In genomic region chr10:92538231-92538958, GRCh38 we compare ENCODE assay signal across 25 cellular contexts. TPM values are rescaled to one million over a fixed set of nuclear protein-coding genes. Genes with fewer than 3 reads are reported as not detected.
A peak's percentile ranks its signal among the peaks of the same experiment; 100 is the strongest.
DNase-seq lines count a peak whose midpoint lies in the region; ATAC-seq, FAIRE-seq and TF ChIP-seq lines count a peak whose summit lies in the region.
"Had no signal": no experiment of that assay in that cellular context is flagged by ENCODE, and none has a peak within 500 bp of the region (broad histone marks: within the 10 kb centered on the region; RNA-seq: fewer than 3 reads in every experiment).

No MANE protein-coding gene starts in this region.

- SMC1A ChIA-PET in GM12878 (lab: Charles Lee; ENCODE audit: uncharacterized antibody, unreplicated experiment) = no interaction called here

- RAD21 ChIA-PET in GM12878 (lab: Charles Lee; ENCODE audit: unreplicated experiment) = no interaction called here

- POLR2A ChIA-PET in HepG2 (lab: Yijun Ruan, JAX) (no interaction called here), GM12878 (lab: Charles Lee) (no interaction called here)

- H3K36me3 ChIP-seq in liver (ENCODE audit: control insufficient read depth in 4 of 4, insufficient read depth in 3 of 4, low read depth in 1 of 4, low read length in 3 of 4) (peaks cover 0 to 14% (median 8%) of the 10 kb centered on the region in 4 donors), HepG2 (replicated peaks in 1 of 2; ENCODE audit: control insufficient read depth in 1 of 2, insufficient read depth in 2 of 2, low read length in 2 of 2) (peaks cover 0 to 14% of the 10 kb centered on the region in 2 experiments; a peak in 4 of 5 replicates), GM12878 (ENCODE audit: control insufficient read depth in 2 of 2, insufficient read depth in 2 of 2, low read length in 1 of 2) (peaks cover 0 to 4% of the 10 kb centered on the region in 2 experiments; a peak in 1 of 4 replicates), upper lobe of right lung (peaks cover 28% of the 10 kb centered on the region), ascending aorta (peaks cover 19 to 30% of the 10 kb centered on the region in 2 donors)

- TF ChIP-seq CTCF in liver (IDR thresholded peaks at IDR 0.05; ENCODE audit: low read depth, low read length, missing input control) = no peak
- TF ChIP-seq CTCF in HepG2 (CRISPR knock-in tag; IDR thresholded peaks at IDR 0.05) = no peak
- TF ChIP-seq CTCF in GM12878 (IDR thresholded peaks at IDR 0.05 in 2 of 3, conservative IDR thresholded peaks at IDR 0.05 in 1 of 3; ENCODE audit: control insufficient read depth in 2 of 3, extremely low read depth in 1 of 3, insufficient read depth in 1 of 3, low read depth in 3 of 3, low read length in 3 of 3) = no peak
- TF ChIP-seq CTCF in upper lobe of right lung (IDR thresholded peaks at IDR 0.05) = no peak
- no peak for TF ChIP-seq CTCF in ascending aorta (IDR thresholded peaks at IDR 0.05)

- H3K27me3 ChIP-seq in liver (ENCODE audit: control insufficient read depth in 4 of 4, insufficient read depth in 4 of 4, low read length in 3 of 4) = no peaks in the 10 kb centered on the region
- H3K27me3 ChIP-seq in HepG2 (ENCODE audit: control insufficient read depth in 1 of 2, insufficient read depth in 2 of 2, low read length in 2 of 2) = no peaks in the 10 kb centered on the region
- H3K27me3 ChIP-seq in GM12878 (replicated peaks in 1 of 2; ENCODE audit: control insufficient read depth in 2 of 2, insufficient read depth in 2 of 2, low read length in 1 of 2) = no peaks in the 10 kb centered on the region
- no peaks in the 10 kb centered on the region for H3K27me3 ChIP-seq in upper lobe of right lung
- H3K27me3 ChIP-seq in ascending aorta = no peaks in the 10 kb centered on the region
- H3K27me3 ChIP-seq: heart left ventricle, neutrophil had no signal

- in situ Hi-C loops in HepG2 (cut with HindIII; ENCODE audit: extremely low pct_ligation_motif_present, low pct_unique_long_range_greater_than_20kb) (no loop called here), GM12878 (cut with MboI) (no loop called here)

- BruUV-seq in HepG2 (replicated peaks; lab: Mats Ljungman, UMichigan) (no TSS peak), GM12878 (replicated peaks; lab: Mats Ljungman, UMichigan) (no TSS peak)

- intact Hi-C loops in HepG2 (cut with micrococcal nuclease; ENCODE audit: unreplicated experiment) = no loop called here
- intact Hi-C loops in GM12878 (cut with micrococcal nuclease; ENCODE audit: unreplicated experiment) = no loop called here
- intact Hi-C loops in upper lobe of right lung (cut with DNase I) = no loop called here
- intact Hi-C loops in ascending aorta (cut with DNase I) = no loop called here

- TF ChIP-seq POLR2A in HepG2 (IDR thresholded peaks at IDR 0.05; ENCODE audit: insufficient read depth in 1 of 2, low read depth in 2 of 2, low read length in 2 of 2) = no peak
- no peak for TF ChIP-seq POLR2A in GM12878 (IDR thresholded peaks at IDR 0.05; ENCODE audit: low read depth, low read length)

- FAIRE-seq in HepG2 (lab: Jason Lieb, UNC) = no peak
- FAIRE-seq in GM12878 (lab: Jason Lieb, UNC) = no peak
- FAIRE-seq: GM12892 had no signal

- 27% methylated on average over 4 of the region's 4 CpGs for WGBS in liver
- WGBS in HepG2 (ENCODE audit: low lambda C conversion rate) = 96% methylated on average over 4 of the region's 4 CpGs
- WGBS in GM12878 (ENCODE audit: insufficient coverage, insufficient replicate concordance, low lambda C conversion rate, missing lambda C conversion rate) = 94% methylated on average over 4 of the region's 4 CpGs

- TF ChIP-seq EP300 in HepG2 (IDR thresholded peaks at IDR 0.05; ENCODE audit: low read depth in 2 of 2, low read length in 2 of 2) = no peak
- no peak for TF ChIP-seq EP300 in HepG2 (CRISPR knock-in tag; IDR thresholded peaks at IDR 0.05; ENCODE audit: borderline replicate concordance)
- TF ChIP-seq EP300 in GM12878 (IDR thresholded peaks at IDR 0.05; ENCODE audit: borderline replicate concordance in 1 of 2, control insufficient read depth in 1 of 2, low read depth in 2 of 2, low read length in 2 of 2) = no peak

- H3K4me2 ChIP-seq in HepG2 (ENCODE audit: low read depth, low read length) (no peak overlapping the region), GM12878 (ENCODE audit: control insufficient read depth, insufficient read depth) (no peak overlapping the region)
- H3K4me2 ChIP-seq: smooth muscle cell had no signal

- H3K79me2 ChIP-seq in HepG2 (ENCODE audit: insufficient read depth, low read length) (peaks cover 10% of the 10 kb centered on the region), GM12878 (ENCODE audit: control insufficient read depth, insufficient read depth, low read length) (peaks cover 2% of the 10 kb centered on the region; the same call in 1 of the 2 replicates)

- TF ChIP-seq RAD21 in liver (IDR thresholded peaks at IDR 0.05) (no peak), HepG2 (CRISPR knock-in tag; IDR thresholded peaks at IDR 0.05) (no peak), GM12878 (IDR thresholded peaks at IDR 0.05; ENCODE audit: insufficient read depth, low read depth, low read length) (no peak)

- ATAC-seq in HepG2 (no peak), GM12878 (peak; percentile 57), left lobe of liver (peak; percentile 73), upper lobe of right lung (no peak)
- ATAC-seq: activated T-cell treated with anti-CD3 and anti-CD28 coated beads, Interleukin-2, amount 50 U/mL, for 4 hours had no signal

- H3K4me3 ChIP-seq in liver (ENCODE audit: low read depth in 1 of 3, low read length in 3 of 3) = peak overlapping the region in 1 of 3 donors; percentile 25
- H3K4me3 ChIP-seq in HepG2 (replicated peaks in 1 of 3; ENCODE audit: insufficient read depth in 1 of 3, low read depth in 2 of 3, low read length in 3 of 3) = no peak overlapping the region
- no peak overlapping the region for H3K4me3 ChIP-seq in GM12878
- no peak overlapping the region for H3K4me3 ChIP-seq in upper lobe of right lung
- H3K4me3 ChIP-seq in ascending aorta = no peak overlapping the region
- H3K4me3 ChIP-seq: heart left ventricle, smooth muscle cell had no signal

- CTCF ChIA-PET in HepG2 (lab: Yijun Ruan, JAX; ENCODE audit: low intra/inter-chr PET ratio, low total read pairs) (no interaction called here), GM12878 (lab: Yijun Ruan, JAX) (no interaction called here)

- no peaks in the 10 kb centered on the region for H4K20me1 ChIP-seq in HepG2 (ENCODE audit: insufficient read depth, low read length)
- H4K20me1 ChIP-seq in GM12878 (ENCODE audit: control insufficient read depth, insufficient read depth) = no peaks in the 10 kb centered on the region

- H3K27ac ChIP-seq in liver (ENCODE audit: low read depth in 1 of 2, low read length in 2 of 2) (peak overlapping the region; percentile 47 to 61), HepG2 (ENCODE audit: extremely low read length, insufficient read depth, low read length) (no peak overlapping the region), GM12878 (ENCODE audit: control insufficient read depth, insufficient read depth) (no peak overlapping the region), upper lobe of right lung (no peak overlapping the region), ascending aorta (no peak overlapping the region)
- H3K27ac ChIP-seq: heart left ventricle, neutrophil had no signal

- no peak for DNase-seq in HepG2 (ENCODE audit: low spot score)
- no peak for DNase-seq in GM12878 (ENCODE audit: low read depth, low spot score)
- DNase-seq in left lobe of liver (ENCODE audit: low spot score) = no peak
- DNase-seq in DMS114 treated with DMSO at 0.1 percent for 48 hours (lab: John Stamatoyannopoulos, UW; ENCODE audit: unreplicated experiment) = no peak
- DNase-seq in upper lobe of right lung = no peak
- DNase-seq in SKM-1 (lab: John Stamatoyannopoulos, UW; ENCODE audit: unreplicated experiment) = no peak
- DNase-seq in ascending aorta (ENCODE audit: low spot score in 2 of 2) = no peak
- DNase-seq: activated CD4-positive, alpha-beta T cell treated with anti-CD3 and anti-CD28 coated beads for 1 hour; activated naive CD4-positive, alpha-beta T cell treated with anti-CD3 and anti-CD28 coated beads for 36 hours; activated T-cell treated with anti-CD3 and anti-CD28 coated beads, Interleukin-2, amount 50 U/mL, for 4 hours; amygdala; Caco-2; DMS79 treated with DMSO at 0.1 percent for 48 hours; H9; heart left ventricle; mesendoderm; NCI-H1105; NCI-H2081; NCI-H82; stimulated activated CD4-positive, alpha-beta T cell treated with anti-CD3 and anti-CD28 coated beads, Interleukin-2, amount 100 ng/mL, for 24 hours; substantia nigra had no signal

- H3K4me1 ChIP-seq in liver (ENCODE audit: control insufficient read depth in 4 of 4, insufficient read depth in 4 of 4, low read length in 3 of 4) = peaks cover 0 to 12% (median 6%) of the 10 kb centered on the region in 4 donors
- no peaks in the 10 kb centered on the region for H3K4me1 ChIP-seq in HepG2 (ENCODE audit: insufficient read depth, low read length)
- peaks cover 3% of the 10 kb centered on the region; the same call in 1 of the 2 replicates for H3K4me1 ChIP-seq in GM12878 (ENCODE audit: control insufficient read depth, insufficient read depth, low read length)
- H3K4me1 ChIP-seq in upper lobe of right lung = no peaks in the 10 kb centered on the region
- H3K4me1 ChIP-seq in ascending aorta = no peaks in the 10 kb centered on the region
- H3K4me1 ChIP-seq: Caco-2 had no signal

- H3K9ac ChIP-seq in liver (ENCODE audit: low read depth in 1 of 2, low read length in 2 of 2) = peak overlapping the region; percentile 27 to 59
- H3K9ac ChIP-seq in HepG2 (ENCODE audit: insufficient read depth, low read depth, low read length) = no peak overlapping the region
- no peak overlapping the region for H3K9ac ChIP-seq in GM12878 (ENCODE audit: control insufficient read depth, insufficient read depth, low read length)

- H3K9me3 ChIP-seq in liver (ENCODE audit: control insufficient read depth in 4 of 4, low read length in 3 of 4) (no peaks in the 10 kb centered on the region), HepG2 (ENCODE audit: low read length) (no peaks in the 10 kb centered on the region), GM12878 (replicated peaks; ENCODE audit: control insufficient read depth, insufficient read depth, low read length) (no peaks in the 10 kb centered on the region), upper lobe of right lung (no peaks in the 10 kb centered on the region), ascending aorta (no peaks in the 10 kb centered on the region)
- H3K9me3 ChIP-seq: Caco-2, heart left ventricle, neutrophil had no signal

- H2AFZ ChIP-seq in HepG2 (ENCODE audit: low read length) (no peak overlapping the region), GM12878 (ENCODE audit: control insufficient read depth, low read depth, low read length) (no peak overlapping the region)

RNA-seq across cellular contexts. Expression of gene IDE, which starts 35.5 kb away (rescaled TPM):
- 10 to 100 TPM; 17.7 to 31.3 TPM for total RNA-seq in liver
- 10 to 100 TPM in 1 of 2 donors, 1 to 10 TPM in 1; 9.4 to 12.8 TPM for polyA plus RNA-seq in liver
- 52.1 and 94.3 TPM in 2 replicates for total RNA-seq in HepG2 (2016; rRNA removed; fragmentation: Illumina TruSeq; extraction: Trizol)
- 11.5 and 14.5 TPM in 2 replicates for total RNA-seq in HepG2 (2016; cell fraction: cytosol; rRNA removed; fragmentation: Illumina TruSeq; extraction: Trizol; ENCODE audit: low read depth)
- total RNA-seq in HepG2 (2016; cell fraction: insoluble cytoplasmic fraction; rRNA removed; fragmentation: Illumina TruSeq; extraction: Trizol) = 52.6 and 85.1 TPM in 2 replicates
- total RNA-seq in HepG2 (2016; cell fraction: membrane; rRNA removed; fragmentation: Illumina TruSeq; extraction: Trizol) = 15.4 and 18.2 TPM in 2 replicates
- total RNA-seq in HepG2 (2016; cell fraction: nucleus; rRNA removed; fragmentation: Illumina TruSeq; extraction: Trizol) = 41.2 and 45.5 TPM in 2 replicates
- polyA plus RNA-seq in HepG2 (2011; rRNA removed) = 13.0 and 16.1 TPM in 2 replicates
- 5.1 and 6.8 TPM in 2 replicates for polyA plus RNA-seq in HepG2 (2011; cell fraction: cytosol; rRNA removed)
- 10.7 and 12.6 TPM in 2 replicates for polyA plus RNA-seq in HepG2 (2011; cell fraction: nucleus; rRNA removed)
- 12.6 TPM in 2 replicates for polyA plus RNA-seq in HepG2 (2012)
- polyA plus RNA-seq in HepG2 (2016; cell fraction: cytosol; fragmentation: Illumina TruSeq; extraction: Trizol; ENCODE audit: low read depth) = 1.8 and 2.2 TPM in 2 replicates
- 39.2 and 41.0 TPM in 2 replicates for polyA plus RNA-seq in HepG2 (2016; cell fraction: insoluble cytoplasmic fraction; fragmentation: Illumina TruSeq; extraction: Trizol; ENCODE audit: low read depth)
- 7.3 and 7.4 TPM in 2 replicates for polyA plus RNA-seq in HepG2 (2016; cell fraction: membrane; fragmentation: Illumina TruSeq; extraction: Trizol; ENCODE audit: low read depth)
- 26.7 and 30.2 TPM in 2 replicates for polyA plus RNA-seq in HepG2 (2016; cell fraction: nucleus; fragmentation: Illumina TruSeq; extraction: Trizol; ENCODE audit: insufficient read depth, low read depth)
- polyA minus RNA-seq in HepG2 (2011; rRNA and poly(A)+ RNA removed; ENCODE audit: low replicate concordance) = 22.9 and 67.2 TPM in 2 replicates
- 20.7 and 20.8 TPM in 2 replicates for polyA minus RNA-seq in HepG2 (2011; cell fraction: cytosol; rRNA and poly(A)+ RNA removed)
- polyA minus RNA-seq in HepG2 (2011; cell fraction: nucleus; rRNA and poly(A)+ RNA removed) = 33.0 and 34.4 TPM in 2 replicates
- total RNA-seq in GM12878 (2013; cell fraction: nucleolus; rRNA removed) = 58.3 and 58.9 TPM in 2 replicates
- 33.4 and 38.4 TPM in 2 replicates for total RNA-seq in GM12878 (2014; rRNA removed)
- 42.8 and 46.2 TPM in 2 replicates for total RNA-seq in GM12878 (2014; rRNA removed; fragmentation: Illumina TruSeq; extraction: Trizol)
- total RNA-seq in GM12878 (2021) = 45.4 and 51.9 TPM in 2 replicates
- 8.2 TPM for polyA plus RNA-seq in GM12878 (2011; ENCODE audit: low read depth)
- 30.4 and 38.3 TPM in 2 replicates for polyA plus RNA-seq in GM12878 (2011; rRNA removed)
- polyA plus RNA-seq in GM12878 (2011; cell fraction: cytosol; rRNA removed) = 14.4 and 15.8 TPM in 2 replicates
- 27.5 and 33.5 TPM in 2 replicates for polyA plus RNA-seq in GM12878 (2011; cell fraction: nucleus; rRNA removed)
- polyA plus RNA-seq in GM12878 (2012) = 9.0 and 12.8 TPM in 2 replicates
- polyA plus RNA-seq in GM12878 (2014; fragmentation: Illumina TruSeq; extraction: Trizol) = 33.8 and 42.2 TPM in 2 replicates
- 10 to 100 TPM; 11.6 to 13.1 TPM for polyA plus RNA-seq in GM12878 (2014; fragmentation: Nextera tagmentation; extraction: Ambion mirVana)
- polyA plus RNA-seq in GM12878 (2014; rRNA removed) = 15.4 and 19.1 TPM in 2 replicates
- 10 to 100 TPM; 53.4 to 54.5 TPM for polyA plus RNA-seq in GM12878 (2016; fragmentation: Nextera tagmentation; extraction: Ambion mirVana)
- polyA minus RNA-seq in GM12878 (2011; rRNA and poly(A)+ RNA removed) = 46.4 and 81.8 TPM in 2 replicates
- 16.0 and 28.6 TPM in 2 replicates for polyA minus RNA-seq in GM12878 (2011; cell fraction: cytosol; rRNA and poly(A)+ RNA removed)
- polyA minus RNA-seq in GM12878 (2011; cell fraction: nucleus; rRNA and poly(A)+ RNA removed) = 16.0 and 21.8 TPM in 2 replicates
- 26.9 TPM for total RNA-seq in left lobe of liver
- 35.2 TPM for total RNA-seq in upper lobe of right lung
- total RNA-seq in ascending aorta = 22.7 TPM

RNA-seq across cellular contexts. Expression of gene KIF11, which starts 54.5 kb away (rescaled TPM):
- total RNA-seq in liver (10 to 100 TPM in 1 of 2 donors, under 1 TPM in 1; 0.25 to 29.2 TPM), HepG2 (2016; rRNA removed; fragmentation: Illumina TruSeq; extraction: Trizol) (38.4 and 62.8 TPM in 2 replicates), GM12878 (2014; rRNA removed) (40.3 and 50.5 TPM in 2 replicates), GM12878 (2014; rRNA removed; fragmentation: Illumina TruSeq; extraction: Trizol) (76.8 and 79.8 TPM in 2 replicates), GM12878 (2021) (41.4 and 43.6 TPM in 2 replicates), left lobe of liver (0.38 TPM), upper lobe of right lung (0.93 TPM), ascending aorta (not detected)
- polyA plus RNA-seq in liver (under 1 TPM; 0.32 to 0.84 TPM), HepG2 (2011; rRNA removed) (4.4 and 8.7 TPM in 2 replicates), GM12878 (2011; rRNA removed) (33.4 and 63.3 TPM in 2 replicates), GM12878 (2014; fragmentation: Illumina TruSeq; extraction: Trizol) (61.6 and 84.4 TPM in 2 replicates), GM12878 (2014; fragmentation: Nextera tagmentation; extraction: Ambion mirVana) (10 to 100 TPM; 14.1 to 17.9 TPM), GM12878 (2014; rRNA removed) (26.9 and 28.7 TPM in 2 replicates), GM12878 (2016; fragmentation: Nextera tagmentation; extraction: Ambion mirVana) (10 to 100 TPM; 67.4 to 73.8 TPM)
- 4.6 and 6.3 TPM in 2 replicates for total RNA-seq in HepG2 (2016; cell fraction: cytosol; rRNA removed; fragmentation: Illumina TruSeq; extraction: Trizol; ENCODE audit: low read depth)
- total RNA-seq in HepG2 (2016; cell fraction: insoluble cytoplasmic fraction; rRNA removed; fragmentation: Illumina TruSeq; extraction: Trizol) = 38.2 and 60.3 TPM in 2 replicates
- total RNA-seq in HepG2 (2016; cell fraction: membrane; rRNA removed; fragmentation: Illumina TruSeq; extraction: Trizol) = 10.6 and 12.9 TPM in 2 replicates
- 25.7 and 27.4 TPM in 2 replicates for total RNA-seq in HepG2 (2016; cell fraction: nucleus; rRNA removed; fragmentation: Illumina TruSeq; extraction: Trizol)
- 3.1 and 3.7 TPM in 2 replicates for polyA plus RNA-seq in HepG2 (2011; cell fraction: cytosol; rRNA removed)
- polyA plus RNA-seq in HepG2 (2011; cell fraction: nucleus; rRNA removed) = 2.4 and 2.5 TPM in 2 replicates
- 5.4 and 15.7 TPM in 2 replicates for polyA plus RNA-seq in HepG2 (2012)
- polyA plus RNA-seq in HepG2 (2016; cell fraction: cytosol; fragmentation: Illumina TruSeq; extraction: Trizol; ENCODE audit: low read depth) = 1.4 and 1.8 TPM in 2 replicates
- 45.8 and 45.9 TPM in 2 replicates for polyA plus RNA-seq in HepG2 (2016; cell fraction: insoluble cytoplasmic fraction; fragmentation: Illumina TruSeq; extraction: Trizol; ENCODE audit: low read depth)
- polyA plus RNA-seq in HepG2 (2016; cell fraction: membrane; fragmentation: Illumina TruSeq; extraction: Trizol; ENCODE audit: low read depth) = 4.6 and 5.6 TPM in 2 replicates
- polyA plus RNA-seq in HepG2 (2016; cell fraction: nucleus; fragmentation: Illumina TruSeq; extraction: Trizol; ENCODE audit: insufficient read depth, low read depth) = 27.1 and 27.7 TPM in 2 replicates
- polyA minus RNA-seq in HepG2 (2011; rRNA and poly(A)+ RNA removed; ENCODE audit: low replicate concordance) = 2.2 and 9.9 TPM in 2 replicates
- 8.8 and 10.4 TPM in 2 replicates for polyA minus RNA-seq in HepG2 (2011; cell fraction: cytosol; rRNA and poly(A)+ RNA removed)
- 10.4 and 11.5 TPM in 2 replicates for polyA minus RNA-seq in HepG2 (2011; cell fraction: nucleus; rRNA and poly(A)+ RNA removed)
- 20.1 and 20.5 TPM in 2 replicates for total RNA-seq in GM12878 (2013; cell fraction: nucleolus; rRNA removed)
- polyA plus RNA-seq in GM12878 (2011; ENCODE audit: low read depth) = 10.8 TPM
- 10.6 and 13.2 TPM in 2 replicates for polyA plus RNA-seq in GM12878 (2011; cell fraction: cytosol; rRNA removed)
- polyA plus RNA-seq in GM12878 (2011; cell fraction: nucleus; rRNA removed) = 10.4 and 15.3 TPM in 2 replicates
- polyA plus RNA-seq in GM12878 (2012) = 19.3 and 24.6 TPM in 2 replicates
- 19.5 and 28.5 TPM in 2 replicates for polyA minus RNA-seq in GM12878 (2011; rRNA and poly(A)+ RNA removed)
- polyA minus RNA-seq in GM12878 (2011; cell fraction: cytosol; rRNA and poly(A)+ RNA removed) = 14.4 and 22.2 TPM in 2 replicates
- polyA minus RNA-seq in GM12878 (2011; cell fraction: nucleus; rRNA and poly(A)+ RNA removed) = 6.3 and 10.8 TPM in 2 replicates

Comparison
In these comparisons a context has a peak if more than half of its experiments do, and no peak if none do; other contexts are left out.
1. H3K27ac ChIP-seq: peak in liver (2 of 2); none in HepG2 (single experiment), GM12878 (single experiment), upper lobe of right lung (single experiment) and ascending aorta (0 of 2).
2. H3K9ac ChIP-seq: peak in liver (2 of 2); none in HepG2 (single experiment) and GM12878 (single experiment).
3. ATAC-seq: peak in GM12878 (single experiment) and left lobe of liver (single experiment); none in HepG2 (single experiment) and upper lobe of right lung (single experiment).